Comparison of ENCODE assay signal across 20 cellular contexts in the genomic region with DNA sequence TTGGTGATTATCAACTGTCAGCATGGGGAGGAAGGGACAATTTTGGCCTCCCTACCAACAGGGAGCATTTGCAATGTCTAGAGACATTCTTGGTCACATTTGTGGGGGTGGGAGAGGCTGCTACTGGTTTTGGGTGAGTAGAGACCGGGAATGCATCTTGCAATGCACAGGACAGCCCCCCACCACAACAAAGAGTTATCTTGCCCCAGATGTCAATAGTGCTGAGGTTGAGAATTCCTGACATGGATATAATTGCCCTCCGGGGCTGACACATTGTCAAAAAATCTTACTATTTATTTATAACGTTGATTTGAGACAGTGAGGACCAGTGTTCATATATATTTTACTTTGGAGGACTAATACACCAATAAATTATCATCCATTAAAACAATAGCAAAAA.
"Had no signal": no experiment of that assay in that cellular context is flagged by ENCODE, and none has a peak within 500 bp of the region (broad histone marks: within the 10 kb centered on the region; RNA-seq: fewer than 3 reads in every experiment).

No MANE protein-coding gene starts in this region.

- H3K9me3 Mint-ChIP-seq: stimulated activated effector memory CD8-positive, alpha-beta T cell treated with anti-CD3 and anti-CD28 coated beads, Interleukin-12 subunit alpha, Interleukin-12 subunit beta, amount 100 ng/mL, for 72 hours had no signal

- H3K27ac Mint-ChIP-seq: naive thymus-derived CD4-positive, alpha-beta T cell; nephron progenitor cell; stimulated activated effector memory CD8-positive, alpha-beta T cell treated with anti-CD3 and anti-CD28 coated beads, Interleukin-12 subunit alpha, Interleukin-12 subunit beta, amount 100 ng/mL, for 72 hours had no signal

- H3K4me3 Mint-ChIP-seq: naive thymus-derived CD4-positive, alpha-beta T cell; nephron progenitor cell; stimulated activated effector memory CD8-positive, alpha-beta T cell treated with anti-CD3 and anti-CD28 coated beads, Interleukin-12 subunit alpha, Interleukin-12 subunit beta, amount 100 ng/mL, for 72 hours had no signal

- FAIRE-seq: endothelial cell of umbilical vein, kidney had no signal

- ATAC-seq: foreskin keratinocyte; left colon; left ventricle myocardium superior; naive thymus-derived CD4-positive, alpha-beta T cell; stimulated activated effector memory CD8-positive, alpha-beta T cell treated with anti-CD3 and anti-CD28 coated beads, Interleukin-12 subunit alpha, Interleukin-12 subunit beta, amount 100 ng/mL, for 72 hours; stimulated activated naive CD8-positive, alpha-beta T cell treated with anti-CD3 and anti-CD28 coated beads, Interleukin-15, Interleukin-2, amounts not matched to agents 100 U/mL and 50 U/mL, for 24 hours had no signal

- H3K36me3 Mint-ChIP-seq: naive thymus-derived CD4-positive, alpha-beta T cell; stimulated activated effector memory CD8-positive, alpha-beta T cell treated with anti-CD3 and anti-CD28 coated beads, Interleukin-12 subunit alpha, Interleukin-12 subunit beta, amount 100 ng/mL, for 72 hours had no signal

- DNase-seq: colonic mucosa; dermis blood vessel endothelial cell; erythroblast; foreskin keratinocyte; head of caudate nucleus; kidney; left colon; left ventricle myocardium superior; mammary epithelial cell; naive thymus-derived CD4-positive, alpha-beta T cell; nephron progenitor cell; ovary; stimulated activated CD4-positive, alpha-beta T cell treated with anti-CD3 and anti-CD28 coated beads, Interleukin-2, amount 100 ng/mL, for 48 hours; stimulated activated CD8-positive, alpha-beta memory T cell treated with anti-CD3 and anti-CD28 coated beads, Interleukin-4, amount 100 ng/mL, for 48 hours; stimulated activated naive CD8-positive, alpha-beta T cell treated with anti-CD3 and anti-CD28 coated beads, Interleukin-15, Interleukin-2, amounts not matched to agents 100 U/mL and 50 U/mL, for 24 hours; thyroid gland; upper lobe of left lung; uterus had no signal

- H3K4me1 Mint-ChIP-seq: naive thymus-derived CD4-positive, alpha-beta T cell; stimulated activated effector memory CD8-positive, alpha-beta T cell treated with anti-CD3 and anti-CD28 coated beads, Interleukin-12 subunit alpha, Interleukin-12 subunit beta, amount 100 ng/mL, for 72 hours had no signal
